1 cellular context compared by ENCODE assay signal in the genomic region with DNA sequence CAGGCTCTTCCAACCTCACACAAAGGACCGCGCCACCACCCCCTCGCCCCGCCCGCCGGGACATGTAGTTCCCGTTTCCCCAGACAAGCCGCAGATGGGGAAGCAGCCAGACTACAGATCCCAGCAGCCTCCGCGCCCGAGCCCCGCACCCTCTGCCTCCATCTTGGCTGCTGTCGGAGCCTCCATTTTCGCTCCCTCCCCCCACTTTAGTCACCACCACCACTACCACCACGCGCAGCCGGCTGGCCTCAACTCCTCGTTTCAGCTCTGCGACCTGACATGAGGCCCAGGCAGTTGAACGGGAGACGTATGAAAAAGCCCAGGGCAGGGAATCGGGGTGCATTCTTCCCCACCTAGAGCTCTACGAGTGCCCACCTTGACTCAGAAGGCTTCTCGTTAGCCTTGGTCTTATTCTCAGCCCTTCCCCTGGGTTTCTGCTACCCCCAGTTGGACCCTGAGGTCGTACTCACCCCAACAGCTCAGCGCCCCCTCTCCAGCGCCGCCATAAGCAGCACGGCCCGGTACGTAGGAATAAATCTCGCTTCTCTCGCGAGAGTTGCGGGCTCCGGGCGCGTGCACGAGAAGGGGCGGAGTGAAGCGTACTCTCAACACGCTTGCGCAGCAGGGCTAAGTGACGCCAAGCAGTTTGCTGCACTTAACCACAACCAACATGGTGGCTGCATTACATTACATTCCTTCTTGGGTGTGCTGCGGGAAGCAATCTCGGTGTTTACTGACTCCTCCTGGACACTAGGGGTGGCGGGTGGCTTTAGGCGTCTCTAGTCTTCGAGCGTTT.
TF ChIP-seq lines count a peak whose summit lies in the region.

Gene CSDE1, minus strand, starts transcription at position 530 of the 796 bp plus-strand sequence. CDS start 18,094 bp downstream, outside the sequence.

TF ChIP-seq in IMR-90, 13 proteins besides CTCF, POLR2A, EP300 and RAD21 (continued from another document):
- TF ChIP-seq NFE2L2 (IDR thresholded peaks at IDR 0.05; ENCODE audit: low read depth, low read length) = no peak
- 0 out of 2 replicates have a peak, but pooled peaks have one; percentile 17 for TF ChIP-seq MXI1 (IDR thresholded peaks at IDR 0.05; ENCODE audit: borderline replicate concordance, low read depth, low read length)
- TF ChIP-seq MAFK (IDR thresholded peaks at IDR 0.05; ENCODE audit: low read depth, low read length) = no peak
- no peak for TF ChIP-seq SMC3 (IDR thresholded peaks at IDR 0.05; ENCODE audit: low read depth, low read length)
- no peak for TF ChIP-seq RFX5 (IDR thresholded peaks at IDR 0.05; ENCODE audit: low read depth, low read length)
- no peak for TF ChIP-seq RCOR1 (IDR thresholded peaks at IDR 0.05; ENCODE audit: insufficient replicate concordance, low read length)
- TF ChIP-seq, protein P1, sequence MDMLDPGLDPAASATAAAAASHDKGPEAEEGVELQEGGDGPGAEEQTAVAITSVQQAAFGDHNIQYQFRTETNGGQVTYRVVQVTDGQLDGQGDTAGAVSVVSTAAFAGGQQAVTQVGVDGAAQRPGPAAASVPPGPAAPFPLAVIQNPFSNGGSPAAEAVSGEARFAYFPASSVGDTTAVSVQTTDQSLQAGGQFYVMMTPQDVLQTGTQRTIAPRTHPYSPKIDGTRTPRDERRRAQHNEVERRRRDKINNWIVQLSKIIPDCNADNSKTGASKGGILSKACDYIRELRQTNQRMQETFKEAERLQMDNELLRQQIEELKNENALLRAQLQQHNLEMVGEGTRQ (IDR thresholded peaks at IDR 0.05; ENCODE audit: low read depth, low read length) = peak; percentile 27; the same call in 1 of the 2 replicates
- TF ChIP-seq BHLHE40 (IDR thresholded peaks at IDR 0.05; ENCODE audit: low read depth, low read length) = peak; percentile 83
- TF ChIP-seq CHD1 (IDR thresholded peaks at IDR 0.05; ENCODE audit: low read depth, low read length) = peak; percentile 88; the same call in 1 of the 2 replicates
- peak; percentile 56; the same call in 1 of the 2 replicates for TF ChIP-seq CEBPB (IDR thresholded peaks at IDR 0.05; ENCODE audit: low read depth, low read length)
